ENCODE assay signal across 20 cellular contexts in genomic region chr6:28947067-28947765, GRCh38. TPM values are rescaled to one million over a fixed set of nuclear protein-coding genes. Genes with fewer than 3 reads are reported as not detected.
DNase-seq lines count a peak whose midpoint lies in the region; ATAC-seq and TF ChIP-seq lines count a peak whose summit lies in the region.
"Had no signal": no experiment of that assay in that cellular context is flagged by ENCODE, and none has a peak within 500 bp of the region (broad histone marks: within the 10 kb centered on the region; RNA-seq: fewer than 3 reads in every experiment).

No MANE protein-coding gene starts in this region.

- H2AK5ac ChIP-seq in trophoblast cell (ENCODE audit: low read length), result no peak overlapping the region

- no peak overlapping the region for H2BK12ac ChIP-seq in trophoblast cell (ENCODE audit: low read length)

- no peak for DNase-seq in CD4-positive, alpha-beta T cell
- no peak for DNase-seq in HCT116 (ENCODE audit: low read depth, low spot score)
- no peak for DNase-seq in colonic mucosa
- DNase-seq in trophoblast cell, result no peak
- no peak for DNase-seq in heart left ventricle
- DNase-seq in anterior cingulate cortex (lab: John Stamatoyannopoulos, UW), result no peak
- no peak for DNase-seq in globus pallidus (ENCODE audit: low spot score)
- DNase-seq: ACHN, AML-193, GF-D8, NCI-H1048, NCI-H1436 treated with DMSO at 0.1 percent for 48 hours, NCI-H2029 treated with DMSO at 0.1 percent for 48 hours, NCI-H2171 treated with DMSO at 0.1 percent for 48 hours, NCI-H510A treated with DMSO at 0.1 percent for 48 hours, NCI-H82, SIG-M5 had no signal

- no peaks in the 10 kb centered on the region for H3K9me2 ChIP-seq in HCT116 (ENCODE audit: insufficient read depth)

- RAD21 ChIA-PET in HCT116 (lab: Charles Lee; ENCODE audit: low non-redundant PET in 1 of 2, low total read pairs in 2 of 2, uncharacterized antibody in 2 of 2, unreplicated experiment in 2 of 2), result no interaction called here

- peaks cover 8% of the 10 kb centered on the region for H3K79me1 ChIP-seq in trophoblast cell (ENCODE audit: low read length)

- no TSS peak for BruUV-seq in HCT116 (replicated peaks; lab: Mats Ljungman, UMichigan)

- H3K4me2 ChIP-seq in HCT116 (ENCODE audit: low read length), result peak overlapping the region; percentile 54
- H3K4me2 ChIP-seq in trophoblast cell (ENCODE audit: low read length), result no peak overlapping the region
- H3K4me2 ChIP-seq: KMS-11 had no signal

- no peak overlapping the region for H3K18ac ChIP-seq in trophoblast cell (ENCODE audit: low read length)

- H4K12ac ChIP-seq in trophoblast cell (ENCODE audit: low read depth, low read length), result no peak overlapping the region

- no peak overlapping the region for H3K23ac ChIP-seq in trophoblast cell (ENCODE audit: low read length)

- no peak overlapping the region for H3K4ac ChIP-seq in trophoblast cell (ENCODE audit: low read depth, low read length)

- no peaks in the 10 kb centered on the region for H3K9me3 ChIP-seq in CD4-positive, alpha-beta T cell (ENCODE audit: control insufficient read depth, low read length)
- H3K9me3 ChIP-seq in HCT116 (ENCODE audit: control insufficient read depth in 1 of 2, insufficient read depth in 1 of 2, low read depth in 1 of 2, low read length in 2 of 2) (no peaks in the 10 kb centered on the region), colonic mucosa (no peaks in the 10 kb centered on the region), trophoblast cell (ENCODE audit: insufficient read depth, low read depth, low read length) (no peaks in the 10 kb centered on the region), heart left ventricle (no peaks in the 10 kb centered on the region)

- no peak overlapping the region for H2BK5ac ChIP-seq in trophoblast cell (ENCODE audit: low read depth, low read length, poor library complexity)

- ATAC-seq in CD4-positive, alpha-beta T cell (ENCODE audit: poor library complexity), result no peak
- ATAC-seq in HCT116 (no peak), heart left ventricle (no peak)

- intact Hi-C loops in CD4-positive, alpha-beta T cell (cut with DNase I, micrococcal nuclease), result loop anchor here in 1 of 2 experiments (2.0 kb wide), 1 partner anchor 32 kb away; no protein-coding TSS in a partner anchor
- intact Hi-C loops in HCT116 (cut with micrococcal nuclease), result no loop called here
- intact Hi-C loops in colonic mucosa (cut with DNase I), result no loop called here
- intact Hi-C loops in heart left ventricle (cut with DNase I), result loop anchor here in 3 of 10 donors (5.0 to 10.0 kb wide), 2 partner anchors 35 to 112 kb away; no protein-coding TSS in a partner anchor

- H3K4me1 ChIP-seq in HCT116 (ENCODE audit: control insufficient read depth in 1 of 2, insufficient read depth in 2 of 2, low read length in 2 of 2) (peaks cover 20 to 42% of the 10 kb centered on the region in 2 experiments; a peak in 3 of 4 replicates), colonic mucosa (no peaks in the 10 kb centered on the region), trophoblast cell (ENCODE audit: control insufficient read depth in 1 of 2, insufficient read depth in 2 of 2, low read length in 2 of 2) (peaks cover 0 to 5% of the 10 kb centered on the region in 2 experiments), heart left ventricle (peaks cover 0 to 19% (median 2%) of the 10 kb centered on the region in 12 donors)

- H2BK120ac ChIP-seq in trophoblast cell (ENCODE audit: insufficient read depth, low read length, poor library complexity), result no peak overlapping the region

- no peak overlapping the region for H4K8ac ChIP-seq in trophoblast cell (ENCODE audit: low read depth, low read length)

- no peak for TF ChIP-seq CTCF in CD4-positive, alpha-beta T cell (IDR thresholded peaks at IDR 0.05)
- TF ChIP-seq CTCF in HCT116 (IDR thresholded peaks at IDR 0.05 in 2 of 3, conservative IDR thresholded peaks at IDR 0.05 in 1 of 3; ENCODE audit: borderline replicate concordance in 1 of 3, insufficient read depth in 1 of 3, low read depth in 2 of 3, low read length in 2 of 3) (no peak), colonic mucosa (IDR thresholded peaks at IDR 0.05) (no peak), heart left ventricle (IDR thresholded peaks at IDR 0.05) (no peak)

- H3K14ac ChIP-seq in trophoblast cell (ENCODE audit: low read length), result no peak overlapping the region

- H3K79me2 ChIP-seq in HCT116 (ENCODE audit: insufficient read depth, low read length) (no peaks in the 10 kb centered on the region), trophoblast cell (ENCODE audit: control insufficient read depth, insufficient read depth, low read length, poor library complexity) (peaks cover 3% of the 10 kb centered on the region)

- peaks cover 3% of the 10 kb centered on the region for H3K9me3 Mint-ChIP-seq in CD4-positive, alpha-beta T cell

- H4K20me1 ChIP-seq in HCT116 (ENCODE audit: insufficient read depth), result no peaks in the 10 kb centered on the region

- TF ChIP-seq POLR2A in HCT116 (IDR thresholded peaks at IDR 0.05; ENCODE audit: borderline replicate concordance, extremely low read depth, insufficient read depth, insufficient read length) (no peak), heart left ventricle (IDR thresholded peaks at IDR 0.05) (no peak)

- CTCF ChIA-PET in CD4-positive, alpha-beta T cell (lab: Charles Lee), result interaction anchor here (0.6 kb wide), 1 partner anchor 1466 kb away, joined by 3 read pairs; no protein-coding TSS in a partner anchor
- CTCF ChIA-PET in HCT116 (lab: Charles Lee), result no interaction called here

- no CpG with 5 or more reads among the region's 6 CpGs for WGBS in trophoblast cell (ENCODE audit: extremely low coverage, insufficient coverage, insufficient read length)
- WGBS in heart left ventricle, 4 donors, result 83 to 88% (median 85%) methylated on average over 6 of the region's 6 CpGs

- no peaks in the 10 kb centered on the region for H3K27me3 ChIP-seq in CD4-positive, alpha-beta T cell (ENCODE audit: control insufficient read depth, insufficient read depth, low read length)
- no peaks in the 10 kb centered on the region for H3K27me3 ChIP-seq in HCT116 (ENCODE audit: insufficient read depth, low read length)
- H3K27me3 ChIP-seq in colonic mucosa, result no peaks in the 10 kb centered on the region
- H3K27me3 ChIP-seq in trophoblast cell (ENCODE audit: insufficient read depth, low read length), result no peaks in the 10 kb centered on the region
- H3K27me3 ChIP-seq in heart left ventricle, result no peaks in the 10 kb centered on the region

- H3K4me3 Mint-ChIP-seq in CD4-positive, alpha-beta T cell, result no peak overlapping the region
- H3K4me3 Mint-ChIP-seq: CD14-positive monocyte had no signal

- H3K36me3 ChIP-seq in HCT116 (ENCODE audit: control insufficient read depth in 1 of 2, insufficient read depth in 2 of 2, low read length in 2 of 2), result no peaks in the 10 kb centered on the region
- H3K36me3 ChIP-seq in colonic mucosa, result no peaks in the 10 kb centered on the region
- H3K36me3 ChIP-seq in trophoblast cell (ENCODE audit: control insufficient read depth in 1 of 2, insufficient read depth in 2 of 2, low read length in 2 of 2), result no peaks in the 10 kb centered on the region
- no peaks in the 10 kb centered on the region for H3K36me3 ChIP-seq in heart left ventricle

- no peak for TF ChIP-seq RAD21 in HCT116 (IDR thresholded peaks at IDR 0.05; ENCODE audit: low read depth)

- peak overlapping the region; percentile 4 for H3K27ac Mint-ChIP-seq in CD4-positive, alpha-beta T cell

- POLR2A ChIA-PET in CD4-positive, alpha-beta T cell (lab: Charles Lee), result interaction anchor here (1.2 to 1.3 kb wide), 2 partner anchors 22 to 25 kb away, joined by 3 to 4 read pairs; no protein-coding TSS in a partner anchor
- POLR2A ChIA-PET in HCT116 (lab: Charles Lee), result interaction anchor here (1.0 kb wide), 1 partner anchor 109 kb away, joined by 3 read pairs; no protein-coding TSS in a partner anchor

- no peak overlapping the region for H3K4me3 ChIP-seq in HCT116 (replicated peaks in 1 of 2; ENCODE audit: low read depth in 1 of 2, low read length in 2 of 2)
- H3K4me3 ChIP-seq in colonic mucosa, result no peak overlapping the region
- no peak overlapping the region for H3K4me3 ChIP-seq in trophoblast cell (ENCODE audit: low read depth, low read length)
- H3K4me3 ChIP-seq in heart left ventricle, result no peak overlapping the region
- H3K4me3 ChIP-seq: GM23248 had no signal

- H4K91ac ChIP-seq in trophoblast cell (ENCODE audit: low read depth, low read length), result peak overlapping the region; percentile 8

- peaks cover 10% of the 10 kb centered on the region for H3K27me3 Mint-ChIP-seq in CD4-positive, alpha-beta T cell

- H3K9ac ChIP-seq in HCT116 (ENCODE audit: low read length) (no peak overlapping the region), colonic mucosa (ENCODE audit: low read depth in 2 of 2, low read length in 2 of 2) (no peak overlapping the region), trophoblast cell (ENCODE audit: low read length) (no peak overlapping the region)
- H3K9ac ChIP-seq: GM23248, KMS-11 had no signal

- peaks cover 16% of the 10 kb centered on the region for H3K36me3 Mint-ChIP-seq in CD4-positive, alpha-beta T cell (ENCODE audit: low read depth)
- H3K36me3 Mint-ChIP-seq: CD14-positive monocyte had no signal

- H3K4me1 Mint-ChIP-seq in CD4-positive, alpha-beta T cell (ENCODE audit: low read depth), result peaks cover 25% of the 10 kb centered on the region

- no peak overlapping the region for H3K27ac ChIP-seq in CD4-positive, alpha-beta T cell (ENCODE audit: low read depth, low read length)
- no peak overlapping the region for H3K27ac ChIP-seq in HCT116 (ENCODE audit: low read depth, low read length)
- peak overlapping the region; percentile 62 for H3K27ac ChIP-seq in colonic mucosa
- H3K27ac ChIP-seq in trophoblast cell (ENCODE audit: low read depth, low read length), result peak overlapping the region; percentile 8
- H3K27ac ChIP-seq in heart left ventricle, result no peak overlapping the region
- H3K27ac ChIP-seq: GM23248, KMS-11 had no signal

- H2AFZ ChIP-seq in HCT116 (ENCODE audit: low read depth, low read length, poor library complexity, severe bottlenecking) (peak overlapping the region; percentile 23), trophoblast cell (ENCODE audit: insufficient read depth, low read length, poor library complexity) (no peak overlapping the region)
- H2AFZ ChIP-seq: GM23248 had no signal

TF ChIP-seq in HCT116, 20 proteins besides CTCF, POLR2A, EP300 and RAD21 (continues in another document):
- TF ChIP-seq ZFX (IDR thresholded peaks at IDR 0.05) (no peak), TCF7L2 (IDR thresholded peaks at IDR 0.05; ENCODE audit: borderline replicate concordance, extremely low read depth, insufficient read depth, insufficient read length) (no peak), FOSL1 (IDR thresholded peaks at IDR 0.05; ENCODE audit: low read depth) (no peak)

RNA-seq across cellular contexts. Expression of gene TRIM27, which starts 23.4 kb away (rescaled TPM):
- 10 to 100 TPM; 11.5 to 13.2 TPM for total RNA-seq in CD4-positive, alpha-beta T cell
- 62.5 TPM for total RNA-seq in HCT116 (2021; ENCODE audit: unreplicated experiment)
- 40.8 and 45.8 TPM in 2 replicates for polyA plus RNA-seq in HCT116 (2012)
- 10 to 100 TPM; 26.9 to 47.7 TPM for total RNA-seq in colonic mucosa
- polyA plus RNA-seq in trophoblast cell (2013), result 53.3 and 54.2 TPM in 2 replicates
- 10 to 100 TPM; 14.7 to 37.7 (median 19.8) TPM for total RNA-seq in heart left ventricle
- 10 to 100 TPM; 15.1 to 33.5 TPM for polyA plus RNA-seq in heart left ventricle

RNA-seq across cellular contexts. Expression of gene ZNF311, which starts 57.9 kb away (rescaled TPM):
- total RNA-seq in CD4-positive, alpha-beta T cell, result under 1 TPM; 0.25 to 0.31 TPM
- not detected for total RNA-seq in HCT116 (2021; ENCODE audit: unreplicated experiment)
- not detected in 2 replicates for polyA plus RNA-seq in HCT116 (2012)
- 1 to 10 TPM; 1.1 to 2.1 TPM for total RNA-seq in colonic mucosa
- polyA plus RNA-seq in trophoblast cell (2013), result 0.53 and 0.67 TPM in 2 replicates
- under 1 TPM in 7 of 9 donors, not detected in 2; 0.07 to 0.84 (median 0.20) TPM for total RNA-seq in heart left ventricle
- polyA plus RNA-seq in heart left ventricle, result under 1 TPM; 0.21 to 0.34 TPM

Comparison
In these comparisons a context has a peak if more than half of its experiments do, and no peak if none do; other contexts are left out.
1. H3K27ac ChIP-seq: peak in colonic mucosa (single experiment) and trophoblast cell (single experiment); none in CD4-positive, alpha-beta T cell (single experiment), HCT116 (single experiment) and heart left ventricle (0 of 12).